Comparison of ENCODE assay signal across 8 cellular contexts in genomic region chr10:97445722-97446639, GRCh38. TPM values are rescaled to one million over a fixed set of nuclear protein-coding genes. Genes with fewer than 3 reads are reported as not detected.
DNase-seq lines count a peak whose midpoint lies in the region; ATAC-seq and TF ChIP-seq lines count a peak whose summit lies in the region.

A gene with protein sequence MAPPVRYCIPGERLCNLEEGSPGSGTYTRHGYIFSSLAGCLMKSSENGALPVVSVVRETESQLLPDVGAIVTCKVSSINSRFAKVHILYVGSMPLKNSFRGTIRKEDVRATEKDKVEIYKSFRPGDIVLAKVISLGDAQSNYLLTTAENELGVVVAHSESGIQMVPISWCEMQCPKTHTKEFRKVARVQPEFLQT (minus strand): TSS chr10:97446006. CDS start chr10:97445985, 21 bp downstream.
ZDHHC16 (plus strand) TSS chr10:97446175; CDS start chr10:97451676, 5,501 bp downstream.

- H3K27me3 Mint-ChIP-seq in activated CD4-positive, alpha-beta T cell treated with anti-CD3 and anti-CD28 coated beads, Interleukin-2, amount 10 ng/mL, durations not matched to agents 24 days and 14 days, result no peaks in the 10 kb centered on the region

- DNase-seq in NCI-H526 treated with DMSO at 0.1 percent for 48 hours (lab: John Stamatoyannopoulos, UW) (peak; percentile 90), coronary artery (ENCODE audit: low spot score) (peak; percentile 93), left colon (peak; percentile 90 to 93)
- DNase-seq in activated CD4-positive, alpha-beta T cell treated with anti-CD3 and anti-CD28 coated beads, Interleukin-2, amount 10 ng/mL, durations not matched to agents 24 days and 14 days, result peak; percentile 98
- DNase-seq in stimulated activated CD4-positive, alpha-beta T cell treated with anti-CD3 and anti-CD28 coated beads, Interleukin-1b, Interleukin-23, amount 100 ng/mL, for 48 hours, result peak; percentile 94

- intact Hi-C loops in activated CD4-positive, alpha-beta T cell treated with anti-CD3 and anti-CD28 coated beads, Interleukin-2, amount 10 ng/mL, durations not matched to agents 24 days and 14 days (cut with micrococcal nuclease), result loop anchor here (1.0 kb wide), 4 partner anchors 11 to 52 kb away; partner anchors contain the start of genes MMS19, RRP12 and UBTD1
- intact Hi-C loops in left colon (cut with DNase I, micrococcal nuclease), result no loop called here

- H4K20me1 ChIP-seq in BLaER1, result peaks cover 44% of the 10 kb centered on the region

- H3K27ac Mint-ChIP-seq in activated CD4-positive, alpha-beta T cell treated with anti-CD3 and anti-CD28 coated beads, Interleukin-2, amount 10 ng/mL, durations not matched to agents 24 days and 14 days, result peak within 1 kb of the TSS; percentile 70

- H3K36me3 Mint-ChIP-seq in activated CD4-positive, alpha-beta T cell treated with anti-CD3 and anti-CD28 coated beads, Interleukin-2, amount 10 ng/mL, durations not matched to agents 24 days and 14 days (ENCODE audit: low read depth), result peaks cover 33% of the 10 kb centered on the region

- H3K4me3 ChIP-seq in BLaER1 (peak within 1 kb of the TSS; percentile 85), coronary artery (peak within 1 kb of the TSS; percentile 94)

- no peaks in the 10 kb centered on the region for H3K27me3 ChIP-seq in BLaER1

- no peaks in the 10 kb centered on the region for H3K9me3 Mint-ChIP-seq in activated CD4-positive, alpha-beta T cell treated with anti-CD3 and anti-CD28 coated beads, Interleukin-2, amount 10 ng/mL, durations not matched to agents 24 days and 14 days

- H3K9ac ChIP-seq in BLaER1, result peak within 1 kb of the TSS; percentile 87

- peaks cover 47% of the 10 kb centered on the region for H3K4me1 Mint-ChIP-seq in activated CD4-positive, alpha-beta T cell treated with anti-CD3 and anti-CD28 coated beads, Interleukin-2, amount 10 ng/mL, durations not matched to agents 24 days and 14 days

- H3K4me3 Mint-ChIP-seq in activated CD4-positive, alpha-beta T cell treated with anti-CD3 and anti-CD28 coated beads, Interleukin-2, amount 10 ng/mL, durations not matched to agents 24 days and 14 days, result peak within 1 kb of the TSS; percentile 95

- H3K36me3 ChIP-seq in BLaER1, result peaks cover 42% of the 10 kb centered on the region

- peaks cover 41% of the 10 kb centered on the region for H3K4me1 ChIP-seq in BLaER1

- no peak for TF ChIP-seq CTCF in coronary artery (IDR thresholded peaks at IDR 0.05)

- H3K27ac ChIP-seq in BLaER1 (peak within 1 kb of the TSS; percentile 77), coronary artery (peak within 1 kb of the TSS; percentile 29 to 80)

- ATAC-seq in GM19324 (IDR thresholded peaks at IDR 0.05; ENCODE audit: low FRiP score, unreplicated experiment), result peak; percentile 97
- peak; percentile 90 for ATAC-seq in HG03469 (IDR thresholded peaks at IDR 0.05; ENCODE audit: unreplicated experiment)
- ATAC-seq in left colon, result peak; percentile 98

- H3K9me3 ChIP-seq in BLaER1, result no peaks in the 10 kb centered on the region

- peak within 1 kb of the TSS; percentile 93 for H3K4me2 ChIP-seq in BLaER1

RNA-seq across cellular contexts. Expression of the first gene that starts in this region (rescaled TPM):
- 57.9 and 59.8 TPM in 2 replicates for total RNA-seq in activated CD4-positive, alpha-beta T cell treated with anti-CD3 and anti-CD28 coated beads, Interleukin-2, amount 10 ng/mL, durations not matched to agents 24 days and 14 days
- 10 to 100 TPM; 21.7 to 22.6 TPM for total RNA-seq in left colon

RNA-seq across cellular contexts. Expression of gene ZDHHC16, which starts in this region (rescaled TPM):
- total RNA-seq in activated CD4-positive, alpha-beta T cell treated with anti-CD3 and anti-CD28 coated beads, Interleukin-2, amount 10 ng/mL, durations not matched to agents 24 days and 14 days, result 42.9 and 43.1 TPM in 2 replicates
- 10 to 100 TPM; 29.1 to 31.5 TPM for total RNA-seq in left colon

Comparison
In these comparisons a context has a peak if more than half of its experiments do, and no peak if none do; other contexts are left out.
1. Peak in every context shown above with its lines: DNase-seq, ATAC-seq, H3K4me3 ChIP-seq and H3K27ac ChIP-seq.